In genomic region chr1:226973898-226974543, GRCh38 we compare ENCODE assay signal across 1 cellular context.
TF ChIP-seq lines count a peak whose summit lies in the region.

No MANE protein-coding gene starts in this region.

TF ChIP-seq in GM23338, 12 proteins besides CTCF, POLR2A, EP300 and RAD21 (continued from another document):
- TF ChIP-seq CREB1 (CRISPR knock-in tag; IDR thresholded peaks at IDR 0.05; ENCODE audit: low read depth), result no peak
- no peak for TF ChIP-seq ZNF331 (CRISPR knock-in tag; IDR thresholded peaks at IDR 0.05; ENCODE audit: low read depth)
- TF ChIP-seq ZNF462 (CRISPR knock-in tag; IDR thresholded peaks at IDR 0.05), result no peak
- TF ChIP-seq EZH2 (IDR thresholded peaks at IDR 0.05; ENCODE audit: low read depth, unreplicated experiment), result no peak
- TF ChIP-seq NANOG (IDR thresholded peaks at IDR 0.05; ENCODE audit: borderline replicate concordance), result no peak
- TF ChIP-seq, protein P1, sequence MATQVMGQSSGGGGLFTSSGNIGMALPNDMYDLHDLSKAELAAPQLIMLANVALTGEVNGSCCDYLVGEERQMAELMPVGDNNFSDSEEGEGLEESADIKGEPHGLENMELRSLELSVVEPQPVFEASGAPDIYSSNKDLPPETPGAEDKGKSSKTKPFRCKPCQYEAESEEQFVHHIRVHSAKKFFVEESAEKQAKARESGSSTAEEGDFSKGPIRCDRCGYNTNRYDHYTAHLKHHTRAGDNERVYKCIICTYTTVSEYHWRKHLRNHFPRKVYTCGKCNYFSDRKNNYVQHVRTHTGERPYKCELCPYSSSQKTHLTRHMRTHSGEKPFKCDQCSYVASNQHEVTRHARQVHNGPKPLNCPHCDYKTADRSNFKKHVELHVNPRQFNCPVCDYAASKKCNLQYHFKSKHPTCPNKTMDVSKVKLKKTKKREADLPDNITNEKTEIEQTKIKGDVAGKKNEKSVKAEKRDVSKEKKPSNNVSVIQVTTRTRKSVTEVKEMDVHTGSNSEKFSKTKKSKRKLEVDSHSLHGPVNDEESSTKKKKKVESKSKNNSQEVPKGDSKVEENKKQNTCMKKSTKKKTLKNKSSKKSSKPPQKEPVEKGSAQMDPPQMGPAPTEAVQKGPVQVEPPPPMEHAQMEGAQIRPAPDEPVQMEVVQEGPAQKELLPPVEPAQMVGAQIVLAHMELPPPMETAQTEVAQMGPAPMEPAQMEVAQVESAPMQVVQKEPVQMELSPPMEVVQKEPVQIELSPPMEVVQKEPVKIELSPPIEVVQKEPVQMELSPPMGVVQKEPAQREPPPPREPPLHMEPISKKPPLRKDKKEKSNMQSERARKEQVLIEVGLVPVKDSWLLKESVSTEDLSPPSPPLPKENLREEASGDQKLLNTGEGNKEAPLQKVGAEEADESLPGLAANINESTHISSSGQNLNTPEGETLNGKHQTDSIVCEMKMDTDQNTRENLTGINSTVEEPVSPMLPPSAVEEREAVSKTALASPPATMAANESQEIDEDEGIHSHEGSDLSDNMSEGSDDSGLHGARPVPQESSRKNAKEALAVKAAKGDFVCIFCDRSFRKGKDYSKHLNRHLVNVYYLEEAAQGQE (IDR thresholded peaks at IDR 0.05; ENCODE audit: unreplicated experiment), result no peak
